In genomic region chr10:114825513-114826253, GRCh38 we compare ENCODE assay signal across 8 cellular contexts. TPM values are rescaled to one million over a fixed set of nuclear protein-coding genes. Genes with fewer than 3 reads are reported as not detected.
A peak's percentile ranks its signal among the peaks of the same experiment; 100 is the strongest.
DNase-seq lines count a peak whose midpoint lies in the region; ATAC-seq and TF ChIP-seq lines count a peak whose summit lies in the region.

No MANE protein-coding gene starts in this region.

- H3K9me3 ChIP-seq in tibial artery: no peaks in the 10 kb centered on the region

- H3K27ac Mint-ChIP-seq in effector memory CD8-positive, alpha-beta T cell: peak overlapping the region; percentile 54 to 99

- intact Hi-C loops in tibial artery (cut with DNase I; ENCODE audit: low total_unique reads): loop anchor here (10.0 kb wide), 1 partner anchor 109 kb away; the partner anchor contains the start of gene TRUB1

- no peaks in the 10 kb centered on the region for H3K27me3 Mint-ChIP-seq in effector memory CD8-positive, alpha-beta T cell

- no peaks in the 10 kb centered on the region for H3K27me3 ChIP-seq in tibial artery

- TF ChIP-seq CTCF in tibial artery (IDR thresholded peaks at IDR 0.05): no peak

- H3K4me1 Mint-ChIP-seq in effector memory CD8-positive, alpha-beta T cell (ENCODE audit: low read depth in 2 of 2): peaks cover 36 to 75% of the 10 kb centered on the region in 2 donors

- H3K36me3 Mint-ChIP-seq in effector memory CD8-positive, alpha-beta T cell (ENCODE audit: insufficient read depth): peaks cover 16% of the 10 kb centered on the region

- peak overlapping the region; percentile 97 to 98 for H3K27ac ChIP-seq in tibial artery

- H3K4me1 ChIP-seq in tibial artery: peaks cover 0 to 50% (median 29%) of the 10 kb centered on the region in 4 donors

- DNase-seq in Daoy (ENCODE audit: low read depth) (peak; percentile 73), tibial artery (no peak), ecto neural progenitor cell (ENCODE audit: low spot score) (no peak), RKO (ENCODE audit: low spot score) (no peak), NCI-H82 treated with DMSO at 0.1 percent for 48 hours (lab: John Stamatoyannopoulos, UW; ENCODE audit: unreplicated experiment) (no peak)
- DNase-seq in effector memory CD8-positive, alpha-beta T cell: no peak

- no peaks in the 10 kb centered on the region for H3K36me3 ChIP-seq in tibial artery

- H3K4me3 ChIP-seq in tibial artery: no peak overlapping the region

- H3K9me3 Mint-ChIP-seq in effector memory CD8-positive, alpha-beta T cell: no peaks in the 10 kb centered on the region

- H3K4me3 Mint-ChIP-seq in effector memory CD8-positive, alpha-beta T cell: peak overlapping the region; percentile 50 to 98

- ATAC-seq in GM19463 (IDR thresholded peaks at IDR 0.05; ENCODE audit: unreplicated experiment): peak; percentile 37
- peak; percentile 56 for ATAC-seq in HG03442 (IDR thresholded peaks at IDR 0.05; ENCODE audit: unreplicated experiment)
- ATAC-seq in effector memory CD8-positive, alpha-beta T cell (replicated peaks): no peak

RNA-seq across cellular contexts. Expression of gene FHIP2A, which starts 4.1 kb away (rescaled TPM):
- total RNA-seq in Daoy (2014; rRNA removed; shearing (Covaris generic)): 5.0 and 5.9 TPM in 2 replicates
